In genomic region chr14:101761881-101762529, GRCh38 we compare ENCODE assay signal across 8 cellular contexts. TPM values are rescaled to one million over a fixed set of nuclear protein-coding genes. Genes with fewer than 3 reads are reported as not detected.
DNase-seq lines count a peak whose midpoint lies in the region; TF ChIP-seq lines count a peak whose summit lies in the region.

No MANE protein-coding gene starts in this region.

- intact Hi-C loops in head of caudate nucleus (cut with DNase I) = loop anchor here (5.0 kb wide), 2 partner anchors 185 to 205 kb away; no protein-coding TSS in a partner anchor

- no peak overlapping the region for H3K56ac ChIP-seq in H9 (ENCODE audit: insufficient read length, low read depth, low read length)

- H3T11ph ChIP-seq in H9 (ENCODE audit: low read length) = no peak overlapping the region

- H3K27me3 Mint-ChIP-seq in H9 (ENCODE audit: low read depth) = peaks cover 38% of the 10 kb centered on the region

- no peak overlapping the region for H4K91ac ChIP-seq in H9 (ENCODE audit: insufficient read length, low read depth, low read length)
- no peak overlapping the region for H4K91ac ChIP-seq in trophoblast cell (ENCODE audit: low read depth, low read length)

- peak overlapping the region; percentile 44 for H4K12ac ChIP-seq in trophoblast cell (ENCODE audit: low read depth, low read length)

- H3K4ac ChIP-seq in H9 (ENCODE audit: low read depth, low read length) (no peak overlapping the region), trophoblast cell (ENCODE audit: low read depth, low read length) (peak overlapping the region; percentile 44)

- peaks cover 11% of the 10 kb centered on the region in 2 experiments for H3K4me1 Mint-ChIP-seq in H9

- peak overlapping the region; percentile 79 for H3K4me3 ChIP-seq in trophoblast cell (ENCODE audit: low read depth, low read length)

- H2BK5ac ChIP-seq in H9 (ENCODE audit: insufficient read length, low read length) (no peak overlapping the region), trophoblast cell (ENCODE audit: low read depth, low read length, poor library complexity) (peak overlapping the region; percentile 59)

- WGBS in H9 (ENCODE audit: extremely low coverage, insufficient read length, low lambda C conversion rate) = no CpG with 5 or more reads among the region's 72 CpGs
- no CpG with 5 or more reads among the region's 72 CpGs for whole genome bisulfite sequencing in trophoblast cell (ENCODE audit: extremely low coverage, insufficient coverage, insufficient read length)

- peak overlapping the region; percentile 84 to 95 for H3K4me3 Mint-ChIP-seq in H9

- no peaks in the 10 kb centered on the region for H3K4me1 ChIP-seq in H9 (ENCODE audit: insufficient read depth, low read length)
- peaks cover 5 to 7% of the 10 kb centered on the region in 2 experiments for H3K4me1 ChIP-seq in trophoblast cell (ENCODE audit: control insufficient read depth in 1 of 2, insufficient read depth in 2 of 2, low read length in 2 of 2)

- H3K18ac ChIP-seq in H9 (ENCODE audit: insufficient read length, low read depth, low read length) (no peak overlapping the region), trophoblast cell (ENCODE audit: low read length) (peak overlapping the region; percentile 64)

- no peak overlapping the region for H2BK20ac ChIP-seq in H9 (ENCODE audit: low read depth, low read length, poor library complexity, severe bottlenecking)

- H2BK120ac ChIP-seq in H9 (ENCODE audit: low read depth, low read length, poor library complexity, severe bottlenecking) = no peak overlapping the region
- H2BK120ac ChIP-seq in trophoblast cell (ENCODE audit: insufficient read depth, low read length, poor library complexity) = peak overlapping the region; percentile 24

- H3K27ac Mint-ChIP-seq in H9 = no peak overlapping the region

- no peaks in the 10 kb centered on the region for H4K20me1 ChIP-seq in H9 (ENCODE audit: control insufficient read depth, insufficient read depth, insufficient read length)

- H2AFZ ChIP-seq in H9 (ENCODE audit: low read length) (no peak overlapping the region), trophoblast cell (ENCODE audit: insufficient read depth, low read length, poor library complexity) (peak overlapping the region; percentile 75)

- H3K27me3 ChIP-seq in H9 (ENCODE audit: insufficient read depth, low read length) (peaks cover 4% of the 10 kb centered on the region; the same call in 1 of the 2 replicates), trophoblast cell (ENCODE audit: insufficient read depth, low read length) (peaks cover 4% of the 10 kb centered on the region)

- H3K79me1 ChIP-seq in H9 (ENCODE audit: insufficient read depth, low read depth, low read length, poor library complexity, severe bottlenecking) (no peaks in the 10 kb centered on the region), trophoblast cell (ENCODE audit: low read length) (peaks cover 3% of the 10 kb centered on the region)

- H3K9ac ChIP-seq in H9 (ENCODE audit: extremely low read depth, insufficient read length, low read length) (no peak overlapping the region), trophoblast cell (ENCODE audit: low read length) (no peak overlapping the region)

- H3K9me3 Mint-ChIP-seq in H9 = no peaks in the 10 kb centered on the region

- H3K23ac ChIP-seq in H9 (ENCODE audit: insufficient read length, low read depth, low read length) = no peak overlapping the region
- no peak overlapping the region for H3K23ac ChIP-seq in trophoblast cell (ENCODE audit: low read length)

- peaks cover 8% of the 10 kb centered on the region for H3K23me2 ChIP-seq in H9 (ENCODE audit: insufficient read length, low read depth, low read length, poor library complexity, severe bottlenecking)

- H3K9me3 ChIP-seq in H9 (ENCODE audit: control insufficient read depth, low read depth, low read length) (no peaks in the 10 kb centered on the region), trophoblast cell (ENCODE audit: insufficient read depth, low read depth, low read length) (peaks cover 3% of the 10 kb centered on the region)

- no peak overlapping the region for H2BK15ac ChIP-seq in H9 (ENCODE audit: low read depth, low read length)

- H3K27ac ChIP-seq in H9 (ENCODE audit: insufficient read length, low read depth, low read length) (no peak overlapping the region), trophoblast cell (ENCODE audit: low read depth, low read length) (peak overlapping the region; percentile 41)

- H2AK5ac ChIP-seq in H9 (ENCODE audit: insufficient read length, low read length) = no peak overlapping the region
- no peak overlapping the region for H2AK5ac ChIP-seq in trophoblast cell (ENCODE audit: low read length)

- no peak overlapping the region for H4K5ac ChIP-seq in H9 (ENCODE audit: insufficient read length, low read depth, low read length)

- H3K79me2 ChIP-seq in H9 (ENCODE audit: insufficient read depth, low read length) (no peaks in the 10 kb centered on the region), trophoblast cell (ENCODE audit: control insufficient read depth, insufficient read depth, low read length, poor library complexity) (peaks cover 4% of the 10 kb centered on the region)

- DNase-seq in GM10266 (ENCODE audit: extremely low spot score) = peak; percentile 66
- DNase-seq in H9 = no peak
- DNase-seq in NCI-H1105 treated with DMSO at 0.1 percent for 48 hours (lab: John Stamatoyannopoulos, UW) = peak; percentile 23
- peak; percentile 24 for DNase-seq in activated T-helper 9 cell treated with anti-CD3 and anti-CD28 coated beads, Interleukin-2, amount 50 U/mL, for 16 hours (ENCODE audit: low read depth)
- peak in 37 of 42 donors; percentile 46 to 87 (median 67) for DNase-seq in head of caudate nucleus
- peak in 1 of 2 donors; percentile 22 for DNase-seq in trophoblast cell
- DNase-seq in DMS79 (lab: John Stamatoyannopoulos, UW) = no peak
- DNase-seq in GM19240 (ENCODE audit: insufficient read length, low spot score) = no peak

- no peak overlapping the region for H4K8ac ChIP-seq in H9 (replicated peaks; ENCODE audit: insufficient read length, low read depth, low read length)
- H4K8ac ChIP-seq in trophoblast cell (ENCODE audit: low read depth, low read length) = peak overlapping the region; percentile 29

- H2BK12ac ChIP-seq in H9 (ENCODE audit: insufficient read length, low read depth, low read length) (no peak overlapping the region), trophoblast cell (ENCODE audit: low read length) (no peak overlapping the region)

- H3K4me2 ChIP-seq in H9 (ENCODE audit: insufficient read depth, insufficient read length, low read length) = peak overlapping the region; percentile 56
- peak overlapping the region; percentile 90 for H3K4me2 ChIP-seq in trophoblast cell (ENCODE audit: low read length)

- peaks cover 0 to 2% of the 10 kb centered on the region in 2 experiments for H3K36me3 ChIP-seq in trophoblast cell (ENCODE audit: control insufficient read depth in 1 of 2, insufficient read depth in 2 of 2, low read length in 2 of 2)

- no peak for TF ChIP-seq CTCF in GM10266 (IDR thresholded peaks at IDR 0.05; ENCODE audit: control insufficient read depth, insufficient read depth, low read depth, missing control alignments)
- no peak for TF ChIP-seq CTCF in H9 (conservative IDR thresholded peaks at IDR 0.05)

- H3K36me3 Mint-ChIP-seq in H9 (ENCODE audit: insufficient read depth in 1 of 3, low read depth in 3 of 3) = peaks cover 0 to 8% (median 6%) of the 10 kb centered on the region in 3 experiments; a peak in 3 of 7 replicates

- no peak overlapping the region for H3K14ac ChIP-seq in H9 (ENCODE audit: insufficient read depth, low read length)
- H3K14ac ChIP-seq in trophoblast cell (ENCODE audit: low read length) = peak overlapping the region; percentile 51

RNA-seq across cellular contexts. Expression of gene PPP2R5C, which starts 0.5 kb away (rescaled TPM):
- total RNA-seq in H9 (2021) = 92.8 and 93.0 TPM in 2 replicates
- polyA plus RNA-seq in trophoblast cell (2013) = 136 and 143 TPM in 2 replicates

Comparison
In these comparisons a context has a peak if more than half of its experiments do, and no peak if none do; other contexts are left out.
1. DNase-seq: peak in GM10266 (single experiment), NCI-H1105 treated with DMSO at 0.1 percent for 48 hours (single experiment), activated T-helper 9 cell treated with anti-CD3 and anti-CD28 coated beads, Interleukin-2, amount 50 U/mL, for 16 hours (single experiment) and head of caudate nucleus (37 of 42); none in H9 (single experiment), DMS79 (single experiment) and GM19240 (single experiment).